In the genomic region with DNA sequence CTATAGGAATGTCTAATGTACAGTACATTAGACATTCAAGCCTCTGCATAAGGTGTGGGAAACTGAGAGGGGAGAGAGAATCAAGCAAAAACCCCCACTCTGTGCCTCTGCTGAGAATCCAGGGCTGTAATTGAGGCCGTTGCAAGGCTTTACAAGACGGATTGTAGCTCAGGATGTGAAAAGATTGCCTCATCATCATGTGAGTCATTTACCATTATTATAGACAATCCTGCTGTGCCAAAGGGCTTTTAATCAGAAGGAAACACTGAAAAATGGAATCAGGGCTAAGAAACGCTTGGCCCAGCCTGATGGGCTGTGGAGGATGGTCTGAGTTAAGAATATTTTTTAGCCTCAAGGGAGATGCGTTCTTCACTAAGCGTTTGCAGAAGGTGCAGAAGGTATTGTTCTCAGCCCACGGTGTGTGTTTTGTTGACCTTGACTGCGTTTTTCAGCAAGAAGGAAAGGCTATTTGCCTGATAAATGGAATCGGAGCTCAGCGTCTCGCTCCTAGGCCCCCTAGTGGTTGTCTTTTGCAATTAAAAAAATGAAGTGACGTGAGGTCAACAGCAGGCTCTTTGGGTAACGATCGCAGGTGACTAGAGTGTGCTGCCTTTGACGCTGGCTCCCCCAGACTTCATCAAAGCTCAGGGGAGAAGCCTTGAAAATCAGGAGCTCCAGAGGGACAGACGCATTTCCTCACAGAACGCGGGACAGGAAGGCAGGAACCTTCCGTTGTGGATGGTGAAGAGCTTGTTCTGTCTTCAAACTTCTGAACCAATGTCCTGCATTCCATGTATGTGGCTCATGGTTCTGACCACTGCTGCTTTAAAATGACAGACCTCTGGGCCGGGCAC, we compare ENCODE assay signal across 1 cellular context.
TF ChIP-seq lines count a peak whose summit lies in the region.

No MANE protein-coding gene starts in this region.

TF ChIP-seq in K562, 482 proteins besides CTCF, POLR2A, EP300 and RAD21 (continued from another document and continues in another):
- TF ChIP-seq ZNF76 (CRISPR knock-in tag; IDR thresholded peaks at IDR 0.05; ENCODE audit: borderline replicate concordance), result no peak
- TF ChIP-seq ARID2 (IDR thresholded peaks at IDR 0.05), result no peak
- no peak for TF ChIP-seq NEUROD1 (IDR thresholded peaks at IDR 0.05; ENCODE audit: borderline replicate concordance, low read depth, low read length, partially characterized antibody)
- no peak for TF ChIP-seq HIVEP1 (CRISPR knock-in tag; IDR thresholded peaks at IDR 0.05)
- no peak; the same call in 1 of the 2 replicates for TF ChIP-seq MYNN (IDR thresholded peaks at IDR 0.05)
- no peak for TF ChIP-seq MYNN (CRISPR knock-in tag; IDR thresholded peaks at IDR 0.05)
- TF ChIP-seq ZNF644 (tag; IDR thresholded peaks at IDR 0.05; ENCODE audit: low read depth), result no peak
- TF ChIP-seq, protein P1, sequence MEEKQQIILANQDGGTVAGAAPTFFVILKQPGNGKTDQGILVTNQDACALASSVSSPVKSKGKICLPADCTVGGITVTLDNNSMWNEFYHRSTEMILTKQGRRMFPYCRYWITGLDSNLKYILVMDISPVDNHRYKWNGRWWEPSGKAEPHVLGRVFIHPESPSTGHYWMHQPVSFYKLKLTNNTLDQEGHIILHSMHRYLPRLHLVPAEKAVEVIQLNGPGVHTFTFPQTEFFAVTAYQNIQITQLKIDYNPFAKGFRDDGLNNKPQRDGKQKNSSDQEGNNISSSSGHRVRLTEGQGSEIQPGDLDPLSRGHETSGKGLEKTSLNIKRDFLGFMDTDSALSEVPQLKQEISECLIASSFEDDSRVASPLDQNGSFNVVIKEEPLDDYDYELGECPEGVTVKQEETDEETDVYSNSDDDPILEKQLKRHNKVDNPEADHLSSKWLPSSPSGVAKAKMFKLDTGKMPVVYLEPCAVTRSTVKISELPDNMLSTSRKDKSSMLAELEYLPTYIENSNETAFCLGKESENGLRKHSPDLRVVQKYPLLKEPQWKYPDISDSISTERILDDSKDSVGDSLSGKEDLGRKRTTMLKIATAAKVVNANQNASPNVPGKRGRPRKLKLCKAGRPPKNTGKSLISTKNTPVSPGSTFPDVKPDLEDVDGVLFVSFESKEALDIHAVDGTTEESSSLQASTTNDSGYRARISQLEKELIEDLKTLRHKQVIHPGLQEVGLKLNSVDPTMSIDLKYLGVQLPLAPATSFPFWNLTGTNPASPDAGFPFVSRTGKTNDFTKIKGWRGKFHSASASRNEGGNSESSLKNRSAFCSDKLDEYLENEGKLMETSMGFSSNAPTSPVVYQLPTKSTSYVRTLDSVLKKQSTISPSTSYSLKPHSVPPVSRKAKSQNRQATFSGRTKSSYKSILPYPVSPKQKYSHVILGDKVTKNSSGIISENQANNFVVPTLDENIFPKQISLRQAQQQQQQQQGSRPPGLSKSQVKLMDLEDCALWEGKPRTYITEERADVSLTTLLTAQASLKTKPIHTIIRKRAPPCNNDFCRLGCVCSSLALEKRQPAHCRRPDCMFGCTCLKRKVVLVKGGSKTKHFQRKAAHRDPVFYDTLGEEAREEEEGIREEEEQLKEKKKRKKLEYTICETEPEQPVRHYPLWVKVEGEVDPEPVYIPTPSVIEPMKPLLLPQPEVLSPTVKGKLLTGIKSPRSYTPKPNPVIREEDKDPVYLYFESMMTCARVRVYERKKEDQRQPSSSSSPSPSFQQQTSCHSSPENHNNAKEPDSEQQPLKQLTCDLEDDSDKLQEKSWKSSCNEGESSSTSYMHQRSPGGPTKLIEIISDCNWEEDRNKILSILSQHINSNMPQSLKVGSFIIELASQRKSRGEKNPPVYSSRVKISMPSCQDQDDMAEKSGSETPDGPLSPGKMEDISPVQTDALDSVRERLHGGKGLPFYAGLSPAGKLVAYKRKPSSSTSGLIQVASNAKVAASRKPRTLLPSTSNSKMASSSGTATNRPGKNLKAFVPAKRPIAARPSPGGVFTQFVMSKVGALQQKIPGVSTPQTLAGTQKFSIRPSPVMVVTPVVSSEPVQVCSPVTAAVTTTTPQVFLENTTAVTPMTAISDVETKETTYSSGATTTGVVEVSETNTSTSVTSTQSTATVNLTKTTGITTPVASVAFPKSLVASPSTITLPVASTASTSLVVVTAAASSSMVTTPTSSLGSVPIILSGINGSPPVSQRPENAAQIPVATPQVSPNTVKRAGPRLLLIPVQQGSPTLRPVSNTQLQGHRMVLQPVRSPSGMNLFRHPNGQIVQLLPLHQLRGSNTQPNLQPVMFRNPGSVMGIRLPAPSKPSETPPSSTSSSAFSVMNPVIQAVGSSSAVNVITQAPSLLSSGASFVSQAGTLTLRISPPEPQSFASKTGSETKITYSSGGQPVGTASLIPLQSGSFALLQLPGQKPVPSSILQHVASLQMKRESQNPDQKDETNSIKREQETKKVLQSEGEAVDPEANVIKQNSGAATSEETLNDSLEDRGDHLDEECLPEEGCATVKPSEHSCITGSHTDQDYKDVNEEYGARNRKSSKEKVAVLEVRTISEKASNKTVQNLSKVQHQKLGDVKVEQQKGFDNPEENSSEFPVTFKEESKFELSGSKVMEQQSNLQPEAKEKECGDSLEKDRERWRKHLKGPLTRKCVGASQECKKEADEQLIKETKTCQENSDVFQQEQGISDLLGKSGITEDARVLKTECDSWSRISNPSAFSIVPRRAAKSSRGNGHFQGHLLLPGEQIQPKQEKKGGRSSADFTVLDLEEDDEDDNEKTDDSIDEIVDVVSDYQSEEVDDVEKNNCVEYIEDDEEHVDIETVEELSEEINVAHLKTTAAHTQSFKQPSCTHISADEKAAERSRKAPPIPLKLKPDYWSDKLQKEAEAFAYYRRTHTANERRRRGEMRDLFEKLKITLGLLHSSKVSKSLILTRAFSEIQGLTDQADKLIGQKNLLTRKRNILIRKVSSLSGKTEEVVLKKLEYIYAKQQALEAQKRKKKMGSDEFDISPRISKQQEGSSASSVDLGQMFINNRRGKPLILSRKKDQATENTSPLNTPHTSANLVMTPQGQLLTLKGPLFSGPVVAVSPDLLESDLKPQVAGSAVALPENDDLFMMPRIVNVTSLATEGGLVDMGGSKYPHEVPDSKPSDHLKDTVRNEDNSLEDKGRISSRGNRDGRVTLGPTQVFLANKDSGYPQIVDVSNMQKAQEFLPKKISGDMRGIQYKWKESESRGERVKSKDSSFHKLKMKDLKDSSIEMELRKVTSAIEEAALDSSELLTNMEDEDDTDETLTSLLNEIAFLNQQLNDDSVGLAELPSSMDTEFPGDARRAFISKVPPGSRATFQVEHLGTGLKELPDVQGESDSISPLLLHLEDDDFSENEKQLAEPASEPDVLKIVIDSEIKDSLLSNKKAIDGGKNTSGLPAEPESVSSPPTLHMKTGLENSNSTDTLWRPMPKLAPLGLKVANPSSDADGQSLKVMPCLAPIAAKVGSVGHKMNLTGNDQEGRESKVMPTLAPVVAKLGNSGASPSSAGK (IDR thresholded peaks at IDR 0.05), result peak; percentile 98
- no peak for TF ChIP-seq NONO (IDR thresholded peaks at IDR 0.05; ENCODE audit: low read depth in 2 of 2, low read length in 1 of 2)
- TF ChIP-seq SMAD1 (IDR thresholded peaks at IDR 0.05; ENCODE audit: low read depth, low read length, partially characterized antibody), result no peak
- TF ChIP-seq NR4A1 (CRISPR knock-in tag; IDR thresholded peaks at IDR 0.05), result no peak
- TF ChIP-seq NR4A1 (tag; IDR thresholded peaks at IDR 0.05), result 0 out of 2 replicates have a peak, but pooled peaks have one; percentile 43
- TF ChIP-seq FOS (IDR thresholded peaks at IDR 0.05; ENCODE audit: extremely low read depth, insufficient read length), result peak; percentile 6
- TF ChIP-seq ZNF830 (CRISPR knock-in tag; IDR thresholded peaks at IDR 0.05), result no peak
- no peak for TF ChIP-seq NFIX (CRISPR knock-in tag; IDR thresholded peaks at IDR 0.05; ENCODE audit: low read depth)
- TF ChIP-seq, protein P2, sequence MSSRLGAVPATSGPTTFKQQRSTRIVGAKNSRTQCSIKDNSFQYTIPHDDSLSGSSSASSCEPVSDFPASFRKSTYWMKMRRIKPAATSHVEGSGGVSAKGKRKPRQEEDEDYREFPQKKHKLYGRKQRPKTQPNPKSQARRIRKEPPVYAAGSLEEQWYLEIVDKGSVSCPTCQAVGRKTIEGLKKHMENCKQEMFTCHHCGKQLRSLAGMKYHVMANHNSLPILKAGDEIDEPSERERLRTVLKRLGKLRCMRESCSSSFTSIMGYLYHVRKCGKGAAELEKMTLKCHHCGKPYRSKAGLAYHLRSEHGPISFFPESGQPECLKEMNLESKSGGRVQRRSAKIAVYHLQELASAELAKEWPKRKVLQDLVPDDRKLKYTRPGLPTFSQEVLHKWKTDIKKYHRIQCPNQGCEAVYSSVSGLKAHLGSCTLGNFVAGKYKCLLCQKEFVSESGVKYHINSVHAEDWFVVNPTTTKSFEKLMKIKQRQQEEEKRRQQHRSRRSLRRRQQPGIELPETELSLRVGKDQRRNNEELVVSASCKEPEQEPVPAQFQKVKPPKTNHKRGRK (tag; IDR thresholded peaks at IDR 0.05), result no peak
- no peak for TF ChIP-seq NFRKB (IDR thresholded peaks at IDR 0.05; ENCODE audit: low read depth)
- TF ChIP-seq HNRNPK (IDR thresholded peaks at IDR 0.05; ENCODE audit: low read depth, low read length, poor library complexity, severe bottlenecking), result no peak
- TF ChIP-seq, protein P3, sequence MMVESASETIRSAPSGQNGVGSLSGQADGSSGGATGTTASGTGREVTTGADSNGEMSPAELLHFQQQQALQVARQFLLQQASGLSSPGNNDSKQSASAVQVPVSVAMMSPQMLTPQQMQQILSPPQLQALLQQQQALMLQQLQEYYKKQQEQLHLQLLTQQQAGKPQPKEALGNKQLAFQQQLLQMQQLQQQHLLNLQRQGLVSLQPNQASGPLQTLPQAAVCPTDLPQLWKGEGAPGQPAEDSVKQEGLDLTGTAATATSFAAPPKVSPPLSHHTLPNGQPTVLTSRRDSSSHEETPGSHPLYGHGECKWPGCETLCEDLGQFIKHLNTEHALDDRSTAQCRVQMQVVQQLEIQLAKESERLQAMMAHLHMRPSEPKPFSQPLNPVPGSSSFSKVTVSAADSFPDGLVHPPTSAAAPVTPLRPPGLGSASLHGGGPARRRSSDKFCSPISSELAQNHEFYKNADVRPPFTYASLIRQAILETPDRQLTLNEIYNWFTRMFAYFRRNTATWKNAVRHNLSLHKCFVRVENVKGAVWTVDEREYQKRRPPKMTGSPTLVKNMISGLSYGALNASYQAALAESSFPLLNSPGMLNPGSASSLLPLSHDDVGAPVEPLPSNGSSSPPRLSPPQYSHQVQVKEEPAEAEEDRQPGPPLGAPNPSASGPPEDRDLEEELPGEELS (CRISPR knock-in tag; IDR thresholded peaks at IDR 0.05; ENCODE audit: borderline replicate concordance), result no peak
- 0 out of 4 replicates have a peak, but pooled peaks of 1 of the 2 experiments have one; percentile 11 for TF ChIP-seq MAZ (CRISPR knock-in tag; conservative IDR thresholded peaks at IDR 0.05 in 1 of 2, IDR thresholded peaks at IDR 0.05 in 1 of 2)
- TF ChIP-seq, protein P4, sequence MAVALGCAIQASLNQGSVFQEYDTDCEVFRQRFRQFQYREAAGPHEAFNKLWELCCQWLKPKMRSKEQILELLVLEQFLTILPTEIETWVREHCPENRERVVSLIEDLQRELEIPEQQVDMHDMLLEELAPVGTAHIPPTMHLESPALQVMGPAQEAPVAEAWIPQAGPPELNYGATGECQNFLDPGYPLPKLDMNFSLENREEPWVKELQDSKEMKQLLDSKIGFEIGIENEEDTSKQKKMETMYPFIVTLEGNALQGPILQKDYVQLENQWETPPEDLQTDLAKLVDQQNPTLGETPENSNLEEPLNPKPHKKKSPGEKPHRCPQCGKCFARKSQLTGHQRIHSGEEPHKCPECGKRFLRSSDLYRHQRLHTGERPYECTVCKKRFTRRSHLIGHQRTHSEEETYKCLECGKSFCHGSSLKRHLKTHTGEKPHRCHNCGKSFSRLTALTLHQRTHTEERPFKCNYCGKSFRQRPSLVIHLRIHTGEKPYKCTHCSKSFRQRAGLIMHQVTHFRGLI (CRISPR knock-in tag; IDR thresholded peaks at IDR 0.05), result no peak
- TF ChIP-seq ILK (tag; IDR thresholded peaks at IDR 0.05; ENCODE audit: borderline replicate concordance, low read depth), result no peak
- TF ChIP-seq TAF1 (IDR thresholded peaks at IDR 0.05; ENCODE audit: control insufficient read depth, extremely low read depth, insufficient read depth, low read length, severe bottlenecking), result no peak
- TF ChIP-seq, protein P5, sequence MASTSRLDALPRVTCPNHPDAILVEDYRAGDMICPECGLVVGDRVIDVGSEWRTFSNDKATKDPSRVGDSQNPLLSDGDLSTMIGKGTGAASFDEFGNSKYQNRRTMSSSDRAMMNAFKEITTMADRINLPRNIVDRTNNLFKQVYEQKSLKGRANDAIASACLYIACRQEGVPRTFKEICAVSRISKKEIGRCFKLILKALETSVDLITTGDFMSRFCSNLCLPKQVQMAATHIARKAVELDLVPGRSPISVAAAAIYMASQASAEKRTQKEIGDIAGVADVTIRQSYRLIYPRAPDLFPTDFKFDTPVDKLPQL (IDR thresholded peaks at IDR 0.05; ENCODE audit: extremely low read depth, insufficient read length), result no peak
- no peak for TF ChIP-seq FOXJ3 (CRISPR knock-in tag; IDR thresholded peaks at IDR 0.05)
- no peak for TF ChIP-seq HDAC6 (IDR thresholded peaks at IDR 0.05; ENCODE audit: low read depth, low read length)
- TF ChIP-seq, protein P6, sequence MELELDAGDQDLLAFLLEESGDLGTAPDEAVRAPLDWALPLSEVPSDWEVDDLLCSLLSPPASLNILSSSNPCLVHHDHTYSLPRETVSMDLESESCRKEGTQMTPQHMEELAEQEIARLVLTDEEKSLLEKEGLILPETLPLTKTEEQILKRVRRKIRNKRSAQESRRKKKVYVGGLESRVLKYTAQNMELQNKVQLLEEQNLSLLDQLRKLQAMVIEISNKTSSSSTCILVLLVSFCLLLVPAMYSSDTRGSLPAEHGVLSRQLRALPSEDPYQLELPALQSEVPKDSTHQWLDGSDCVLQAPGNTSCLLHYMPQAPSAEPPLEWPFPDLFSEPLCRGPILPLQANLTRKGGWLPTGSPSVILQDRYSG (tag; conservative IDR thresholded peaks at IDR 0.05; ENCODE audit: low read depth), result no peak
- TF ChIP-seq BHLHE40 (IDR thresholded peaks at IDR 0.05; ENCODE audit: low read length), result peak; percentile 58
- no peak for TF ChIP-seq KDM5B (IDR thresholded peaks at IDR 0.05; ENCODE audit: insufficient replicate concordance, low read depth, low read length)
- TF ChIP-seq, protein P7, sequence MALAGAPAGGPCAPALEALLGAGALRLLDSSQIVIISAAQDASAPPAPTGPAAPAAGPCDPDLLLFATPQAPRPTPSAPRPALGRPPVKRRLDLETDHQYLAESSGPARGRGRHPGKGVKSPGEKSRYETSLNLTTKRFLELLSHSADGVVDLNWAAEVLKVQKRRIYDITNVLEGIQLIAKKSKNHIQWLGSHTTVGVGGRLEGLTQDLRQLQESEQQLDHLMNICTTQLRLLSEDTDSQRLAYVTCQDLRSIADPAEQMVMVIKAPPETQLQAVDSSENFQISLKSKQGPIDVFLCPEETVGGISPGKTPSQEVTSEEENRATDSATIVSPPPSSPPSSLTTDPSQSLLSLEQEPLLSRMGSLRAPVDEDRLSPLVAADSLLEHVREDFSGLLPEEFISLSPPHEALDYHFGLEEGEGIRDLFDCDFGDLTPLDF (CRISPR knock-in tag; IDR thresholded peaks at IDR 0.05), result no peak
- no peak for TF ChIP-seq ZNF384 (IDR thresholded peaks at IDR 0.05; ENCODE audit: low read depth, low read length)
- TF ChIP-seq, protein P8, sequence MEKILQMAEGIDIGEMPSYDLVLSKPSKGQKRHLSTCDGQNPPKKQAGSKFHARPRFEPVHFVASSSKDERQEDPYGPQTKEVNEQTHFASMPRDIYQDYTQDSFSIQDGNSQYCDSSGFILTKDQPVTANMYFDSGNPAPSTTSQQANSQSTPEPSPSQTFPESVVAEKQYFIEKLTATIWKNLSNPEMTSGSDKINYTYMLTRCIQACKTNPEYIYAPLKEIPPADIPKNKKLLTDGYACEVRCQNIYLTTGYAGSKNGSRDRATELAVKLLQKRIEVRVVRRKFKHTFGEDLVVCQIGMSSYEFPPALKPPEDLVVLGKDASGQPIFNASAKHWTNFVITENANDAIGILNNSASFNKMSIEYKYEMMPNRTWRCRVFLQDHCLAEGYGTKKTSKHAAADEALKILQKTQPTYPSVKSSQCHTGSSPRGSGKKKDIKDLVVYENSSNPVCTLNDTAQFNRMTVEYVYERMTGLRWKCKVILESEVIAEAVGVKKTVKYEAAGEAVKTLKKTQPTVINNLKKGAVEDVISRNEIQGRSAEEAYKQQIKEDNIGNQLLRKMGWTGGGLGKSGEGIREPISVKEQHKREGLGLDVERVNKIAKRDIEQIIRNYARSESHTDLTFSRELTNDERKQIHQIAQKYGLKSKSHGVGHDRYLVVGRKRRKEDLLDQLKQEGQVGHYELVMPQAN (IDR thresholded peaks at IDR 0.05; ENCODE audit: borderline replicate concordance), result no peak
